11 cellular contexts compared by ENCODE assay signal in genomic region chr11:71639520-71639849, GRCh38. TPM values are rescaled to one million over a fixed set of nuclear protein-coding genes. Genes with fewer than 3 reads are reported as not detected.
DNase-seq lines count a peak whose midpoint lies in the region; ATAC-seq, FAIRE-seq and TF ChIP-seq lines count a peak whose summit lies in the region.
"Not testable (repeated sequence)": the region's sequence is repeated elsewhere in the genome, so short reads cannot be mapped to it uniquely, and the experiment has no call there.
"Had no signal": no experiment of that assay in that cellular context is flagged by ENCODE, and none has a peak within 500 bp of the region (broad histone marks: within the 10 kb centered on the region; RNA-seq: fewer than 3 reads in every experiment).

No MANE protein-coding gene starts in this region.

- not testable (repeated sequence) for ATAC-seq in upper lobe of right lung

- not testable (repeated sequence) for H2AFZ ChIP-seq in astrocyte (ENCODE audit: low read depth, low read length)
- peak overlapping the region; percentile 53 for H2AFZ ChIP-seq in parathyroid adenoma

- H3K9me3 Mint-ChIP-seq in astrocyte (ENCODE audit: unreplicated experiment) = not testable (repeated sequence)

- not testable (repeated sequence) for H3K4me1 Mint-ChIP-seq in astrocyte (ENCODE audit: low read depth, unreplicated experiment)

- not testable (repeated sequence) for H3K4me1 ChIP-seq in HUES48 (ENCODE audit: control insufficient read depth, insufficient read depth, low read length); astrocyte (ENCODE audit: insufficient read depth, low read length); parathyroid adenoma; upper lobe of right lung

- not testable (repeated sequence) for H4K20me1 ChIP-seq in astrocyte (ENCODE audit: insufficient read depth, low read length)

- H3K36me3 ChIP-seq in HUES48 (ENCODE audit: control insufficient read depth, insufficient read depth, low read length); astrocyte (ENCODE audit: insufficient read depth, low read length); parathyroid adenoma (ENCODE audit: control insufficient read depth, insufficient read depth, low read length); upper lobe of right lung: not testable (repeated sequence)

- not testable (repeated sequence) for H3K9me3 ChIP-seq in HUES48 (ENCODE audit: control insufficient read depth, insufficient read depth, low read length); astrocyte (ENCODE audit: insufficient read depth, low read depth, low read length); parathyroid adenoma (ENCODE audit: control insufficient read depth, low read length); upper lobe of right lung

- in situ Hi-C loops in Caki2 (cut with HindIII; ENCODE audit: low pct_unique_long_range_greater_than_20kb, low sequenced_read_pairs) = not testable (repeated sequence)

- not testable (repeated sequence) for FAIRE-seq in astrocyte (lab: Jason Lieb, UNC)

- H3K4me2 ChIP-seq in astrocyte (ENCODE audit: low read length) (peak overlapping the region; percentile 76), parathyroid adenoma (ENCODE audit: low read length) (peak overlapping the region; percentile 44)

- TF ChIP-seq CTCF in astrocyte (IDR thresholded peaks at IDR 0.05; ENCODE audit: insufficient read depth, low read depth, low read length); parathyroid adenoma (IDR thresholded peaks at IDR 0.05); upper lobe of right lung (IDR thresholded peaks at IDR 0.05): not testable (repeated sequence)

- not testable (repeated sequence) for H3K9ac ChIP-seq in HUES48 (ENCODE audit: low read depth, low read length); astrocyte (ENCODE audit: low read length); parathyroid adenoma

- H3K4me3 Mint-ChIP-seq in astrocyte (ENCODE audit: unreplicated experiment) = not testable (repeated sequence)

- not testable (repeated sequence) for H3K79me2 ChIP-seq in astrocyte (ENCODE audit: insufficient read depth, low read length); parathyroid adenoma

- not testable (repeated sequence) for H3K27ac ChIP-seq in HUES48 (ENCODE audit: low read depth, low read length); astrocyte (ENCODE audit: low read depth, low read length); upper lobe of right lung
- peak overlapping the region; percentile 56 for H3K27ac ChIP-seq in parathyroid adenoma

- peaks cover 48% of the 10 kb centered on the region for H3K27me3 Mint-ChIP-seq in astrocyte (ENCODE audit: low read depth, unreplicated experiment)

- not testable (repeated sequence) for H3K27ac Mint-ChIP-seq in astrocyte (ENCODE audit: unreplicated experiment)

- TF ChIP-seq POLR2A in erythroblast (IDR thresholded peaks at IDR 0.05; ENCODE audit: low read length) = not testable (repeated sequence)

- not testable (repeated sequence) for H3K36me3 Mint-ChIP-seq in astrocyte (ENCODE audit: low read depth, unreplicated experiment)

- H3K27me3 ChIP-seq in HUES48 (ENCODE audit: control insufficient read depth, insufficient read depth, low read length) = peaks cover 14% of the 10 kb centered on the region
- not testable (repeated sequence) for H3K27me3 ChIP-seq in astrocyte (ENCODE audit: insufficient read depth, low read length); parathyroid adenoma (ENCODE audit: control insufficient read depth, insufficient read depth, low read length); upper lobe of right lung

- H3K4me3 ChIP-seq in HUES48 (ENCODE audit: low read depth, low read length) (peak overlapping the region; percentile 59; the same call in 1 of the 2 replicates), parathyroid adenoma (ENCODE audit: low read depth, low read length) (peak overlapping the region; percentile 31), upper lobe of right lung (peak overlapping the region; percentile 26)
- not testable (repeated sequence) for H3K4me3 ChIP-seq in astrocyte (ENCODE audit: insufficient read depth, low read depth, low read length)

- intact Hi-C loops in upper lobe of right lung (cut with DNase I) = not testable (repeated sequence)

- DNase-seq in Caki2 (ENCODE audit: low read depth) (peak; percentile 13), OCI-M1 (lab: John Stamatoyannopoulos, UW) (peak; percentile 86), erythroblast (lab: John Stamatoyannopoulos, UW) (peak; percentile 52 to 71), iris pigment epithelial cell (ENCODE audit: low read depth) (peak; percentile 3), upper lobe of right lung (peak; percentile 68)
- DNase-seq in astrocyte (ENCODE audit: low read depth) = not testable (repeated sequence)

RNA-seq across cellular contexts. Expression of gene KRTAP5-11, which starts 56.8 kb away (rescaled TPM):
- not detected in 2 replicates for total RNA-seq in Caki2 (2014; rRNA removed; shearing (Covaris generic); ENCODE audit: low replicate concordance)
- total RNA-seq in astrocyte (not detected in 2 replicates), upper lobe of right lung (not detected)
- total RNA-seq: gastrocnemius medialis, mucosa of descending colon, SK-MEL-5 had no signal
